In genomic region chr12:128258866-128259555, GRCh38 we compare ENCODE assay signal across 17 cellular contexts. TPM values are rescaled to one million over a fixed set of nuclear protein-coding genes. Genes with fewer than 3 reads are reported as not detected.
DNase-seq lines count a peak whose midpoint lies in the region; ATAC-seq and TF ChIP-seq lines count a peak whose summit lies in the region.
"Had no signal": no experiment of that assay in that cellular context is flagged by ENCODE, and none has a peak within 500 bp of the region (broad histone marks: within the 10 kb centered on the region; RNA-seq: fewer than 3 reads in every experiment).

No MANE protein-coding gene starts in this region.

- TF ChIP-seq CTCF in testis (IDR thresholded peaks at IDR 0.05): no peak
- TF ChIP-seq CTCF in esophagus muscularis mucosa (IDR thresholded peaks at IDR 0.05): no peak

- intact Hi-C loops in Right ventricle myocardium superior (cut with DNase I) (no loop called here), left cardiac atrium (cut with DNase I) (loop anchor here in 1 of 2 donors (10.0 kb wide), 1 partner anchor 1756 kb away; no protein-coding TSS in a partner anchor), testis (cut with DNase I; ENCODE audit: low total_unique reads) (no loop called here), esophagus muscularis mucosa (cut with DNase I) (no loop called here)

- peaks cover 4% of the 10 kb centered on the region for H3K4me1 ChIP-seq in testis
- no peaks in the 10 kb centered on the region for H3K4me1 ChIP-seq in esophagus muscularis mucosa
- H3K4me1 ChIP-seq: heart right ventricle, sigmoid colon, stomach had no signal

- no peak for TF ChIP-seq EP300 in esophagus muscularis mucosa (IDR thresholded peaks at IDR 0.05)

- peak overlapping the region; percentile 86 for H3K27ac ChIP-seq in angular gyrus (ENCODE audit: low read depth, low read length)
- no peak overlapping the region for H3K27ac ChIP-seq in testis
- H3K27ac ChIP-seq in esophagus muscularis mucosa (replicated peaks in 1 of 4): no peak overlapping the region
- H3K27ac ChIP-seq: heart right ventricle, sigmoid colon, stomach had no signal

- WGBS in testis, 2 donors: 34 to 44% methylated on average over 9 of the region's 9 CpGs
- 40% methylated on average over 8 of the region's 9 CpGs for WGBS in esophagus muscularis mucosa

- H3K27me3 ChIP-seq in testis (no peaks in the 10 kb centered on the region), esophagus muscularis mucosa (peaks cover 0 to 38% (median 0%) of the 10 kb centered on the region in 4 donors)

- no peak for TF ChIP-seq POLR2A in testis (IDR thresholded peaks at IDR 0.05)
- TF ChIP-seq POLR2A in esophagus muscularis mucosa (IDR thresholded peaks at IDR 0.05; ENCODE audit: low read depth): no peak

- H3K9me3 ChIP-seq in testis (no peaks in the 10 kb centered on the region), esophagus muscularis mucosa (peaks cover 0 to 6% (median 0%) of the 10 kb centered on the region in 4 donors)
- H3K9me3 ChIP-seq: mucosa of descending colon, sigmoid colon had no signal

- DNase-seq in Right ventricle myocardium superior: no peak
- no peak for DNase-seq in left cardiac atrium
- DNase-seq in islet precursor cell: peak; percentile 47
- DNase-seq in testis: peak; percentile 43
- DNase-seq in esophagus muscularis mucosa (ENCODE audit: extremely low spot score): no peak
- DNase-seq: activated CD4-positive, alpha-beta T cell treated with anti-CD3 and anti-CD28 coated beads, Interleukin-2, amount 50 U/mL, for 4 hours; activated T-cell treated with anti-CD3 and anti-CD28 coated beads, Interleukin-2, amount 50 U/mL, for 1 hour; heart right ventricle; NCI-H187 treated with DMSO at 0.1 percent for 48 hours; sigmoid colon; stimulated activated CD4-positive, alpha-beta T cell treated with anti-CD3 and anti-CD28 coated beads, Interleukin-1b, Interleukin-23, amount 100 ng/mL, for 48 hours; stomach had no signal

- H3K36me3 ChIP-seq in testis (ENCODE audit: low read depth, missing control alignments): no peaks in the 10 kb centered on the region
- H3K36me3 ChIP-seq in esophagus muscularis mucosa: no peaks in the 10 kb centered on the region
- H3K36me3 ChIP-seq: heart right ventricle, sigmoid colon, stomach had no signal

- peak; percentile 43 for ATAC-seq in Right ventricle myocardium superior (ENCODE audit: poor library complexity)
- no peak for ATAC-seq in left cardiac atrium
- ATAC-seq in HG02885 (IDR thresholded peaks at IDR 0.05; ENCODE audit: poor library complexity, unreplicated experiment): no peak
- no peak for ATAC-seq in GM19395 (IDR thresholded peaks at IDR 0.05; ENCODE audit: unreplicated experiment)
- ATAC-seq: activated naive CD4-positive, alpha-beta T cell treated with anti-CD3 and anti-CD28 coated beads, Interleukin-2, amount 50 U/mL, for 72 hours; mucosa of descending colon had no signal

- H3K4me3 ChIP-seq in testis (no peak overlapping the region), esophagus muscularis mucosa (no peak overlapping the region)
- H3K4me3 ChIP-seq: heart right ventricle, mucosa of descending colon, sigmoid colon, stomach had no signal

RNA-seq across cellular contexts. Expression of gene TMEM132C, which starts 8.0 kb away (rescaled TPM):
- total RNA-seq in Right ventricle myocardium superior (2.2 TPM), left cardiac atrium (10 to 100 TPM; 11.1 to 12.8 TPM), testis (1 to 10 TPM; 2.9 to 5.5 TPM), esophagus muscularis mucosa (1 to 10 TPM; 2.9 to 3.8 (median 3.5) TPM)
- polyA plus RNA-seq in testis (ENCODE audit: insufficient read depth, low read depth, low replicate concordance): 3.3 TPM
- total RNA-seq: activated naive CD4-positive, alpha-beta T cell treated with anti-CD3 and anti-CD28 coated beads, Interleukin-2, amount 50 U/mL, for 72 hours had no signal

Comparison
In these comparisons a context has a peak if more than half of its experiments do, and no peak if none do; other contexts are left out.
1. DNase-seq: peak in islet precursor cell (single experiment) and testis (single experiment); none in Right ventricle myocardium superior (single experiment), left cardiac atrium (single experiment) and esophagus muscularis mucosa (single experiment).